30 cellular contexts compared by ENCODE assay signal in the genomic region with DNA sequence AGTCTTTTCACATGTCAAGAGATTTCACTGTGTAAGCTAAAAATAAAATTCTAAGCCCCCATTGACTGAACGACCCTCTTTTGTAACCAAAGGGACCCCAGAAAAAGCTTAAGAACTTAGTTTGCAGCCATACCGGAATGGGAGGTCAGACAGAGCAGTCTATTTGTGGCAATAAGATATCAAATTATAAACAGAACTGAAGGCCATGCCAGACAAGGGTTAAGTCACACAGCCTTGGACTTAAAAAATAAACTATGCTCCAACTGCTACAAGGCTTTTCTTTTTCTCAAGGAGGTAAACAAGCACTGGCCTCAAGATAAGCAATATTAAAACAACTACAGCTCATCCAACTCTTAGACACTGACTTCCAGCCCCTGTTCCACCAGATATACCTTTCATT.
"Had no signal": no experiment of that assay in that cellular context is flagged by ENCODE, and none has a peak within 500 bp of the region (broad histone marks: within the 10 kb centered on the region; RNA-seq: fewer than 3 reads in every experiment).

No MANE protein-coding gene starts in this region.

- FAIRE-seq: small intestine, urothelium cell line had no signal

- H3K27me3 ChIP-seq: neutrophil, right lobe of liver, sigmoid colon, stomach, thyroid gland, tibial nerve, upper lobe of left lung, vagina had no signal

- ATAC-seq: naive thymus-derived CD8-positive, alpha-beta T cell; natural killer cell treated with Interleukin-12 subunit alpha and Interleukin-12 subunit beta and Interleukin-15 and Interleukin-18, amount 100 ng/mL, for 72 hours; psoas muscle; right cardiac atrium; right lobe of liver; stimulated activated effector memory CD8-positive, alpha-beta T cell treated with anti-CD3 and anti-CD28 coated beads, Interleukin-12 subunit alpha, Interleukin-12 subunit beta, amount 100 ng/mL, for 72 hours; stimulated activated naive B cell treated with anti-CD40 and anti-IgM and Interleukin-4, amounts not matched to agents 10 μg/mL and 1 μg/mL and 100 μg/mL, for 72 hours had no signal

- H3K9me3 ChIP-seq: neutrophil, psoas muscle, right lobe of liver, sigmoid colon, stomach, thoracic aorta, thyroid gland, tibial nerve, upper lobe of left lung, vagina had no signal

- H3K79me2 ChIP-seq: parathyroid adenoma had no signal

- H3K4me3 ChIP-seq: psoas muscle, right lobe of liver, sigmoid colon, stomach, thoracic aorta, thyroid gland, tibial nerve, upper lobe of left lung, vagina had no signal

- H3K36me3 Mint-ChIP-seq: natural killer cell treated with Interleukin-12 subunit alpha and Interleukin-12 subunit beta and Interleukin-15 and Interleukin-18, amount 100 ng/mL, for 72 hours; stimulated activated effector memory CD8-positive, alpha-beta T cell treated with anti-CD3 and anti-CD28 coated beads, Interleukin-12 subunit alpha, Interleukin-12 subunit beta, amount 100 ng/mL, for 72 hours had no signal

- H3K4me1 ChIP-seq: parathyroid adenoma, psoas muscle, right lobe of liver, sigmoid colon, stomach, thyroid gland, tibial nerve, upper lobe of left lung, vagina had no signal

- H3K9ac ChIP-seq: parathyroid adenoma had no signal

- DNase-seq: naive thymus-derived CD8-positive, alpha-beta T cell; nephron progenitor cell; nucleus accumbens; posterior cingulate gyrus; psoas muscle; right cardiac atrium; right lobe of liver; sigmoid colon; small intestine; stimulated activated CD4-positive, alpha-beta T cell treated with anti-CD3 and anti-CD28 coated beads, Interleukin-15, amount 100 ng/mL, for 24 hours; stimulated activated CD4-positive, alpha-beta T cell treated with anti-CD3 and anti-CD28 coated beads, Interleukin-2, amount 100 ng/mL, for 24 hours; stimulated activated CD4-positive, alpha-beta T cell treated with anti-CD3 and anti-CD28 coated beads, Interleukin-2, amount 100 ng/mL, for 48 hours; stimulated activated CD4-positive, alpha-beta T cell treated with anti-CD3 and anti-CD28 coated beads, Interleukin-4, amount 100 ng/mL, for 24 hours; stimulated activated naive B cell treated with anti-CD40 and anti-IgM and Interleukin-4, amounts not matched to agents 10 μg/mL and 1 μg/mL and 100 μg/mL, for 72 hours; stimulated activated naive CD4-positive, alpha-beta T cell treated with Interleukin-2 at 50 U/mL for 16 hours; stomach; thyroid gland; trophoblast cell; upper lobe of left lung had no signal

- H3K4me1 Mint-ChIP-seq: nephron progenitor cell; stimulated activated effector memory CD8-positive, alpha-beta T cell treated with anti-CD3 and anti-CD28 coated beads, Interleukin-12 subunit alpha, Interleukin-12 subunit beta, amount 100 ng/mL, for 72 hours had no signal

- H3K27ac Mint-ChIP-seq: naive thymus-derived CD8-positive, alpha-beta T cell; natural killer cell treated with Interleukin-12 subunit alpha and Interleukin-12 subunit beta and Interleukin-15 and Interleukin-18, amount 100 ng/mL, for 72 hours; nephron progenitor cell; progenitor cell of endocrine pancreas; stimulated activated effector memory CD8-positive, alpha-beta T cell treated with anti-CD3 and anti-CD28 coated beads, Interleukin-12 subunit alpha, Interleukin-12 subunit beta, amount 100 ng/mL, for 72 hours; stimulated activated naive B cell treated with anti-CD40 and anti-IgM and Interleukin-4, amounts not matched to agents 10 μg/mL and 1 μg/mL and 100 μg/mL, for 72 hours; stimulated activated naive CD8-positive, alpha-beta T cell treated with anti-CD3 and anti-CD28 coated beads, Interleukin-15, Interleukin-2, amounts not matched to agents 100 ng/mL and 50 ng/mL, for 24 hours had no signal

- H3K27ac ChIP-seq: neutrophil, parathyroid adenoma, psoas muscle, right lobe of liver, sigmoid colon, stomach, thoracic aorta, thyroid gland, tibial nerve, upper lobe of left lung, vagina had no signal

- H3K27me3 Mint-ChIP-seq: naive thymus-derived CD8-positive, alpha-beta T cell; natural killer cell treated with Interleukin-12 subunit alpha and Interleukin-12 subunit beta and Interleukin-15 and Interleukin-18, amount 100 ng/mL, for 72 hours; progenitor cell of endocrine pancreas; stimulated activated naive B cell treated with anti-CD40 and anti-IgM and Interleukin-4, amounts not matched to agents 10 μg/mL and 1 μg/mL and 100 μg/mL, for 72 hours; stimulated activated naive CD8-positive, alpha-beta T cell treated with anti-CD3 and anti-CD28 coated beads, Interleukin-15, Interleukin-2, amounts not matched to agents 100 ng/mL and 50 ng/mL, for 24 hours had no signal

- H3K4me3 Mint-ChIP-seq: naive thymus-derived CD8-positive, alpha-beta T cell; natural killer cell treated with Interleukin-12 subunit alpha and Interleukin-12 subunit beta and Interleukin-15 and Interleukin-18, amount 100 ng/mL, for 72 hours; nephron progenitor cell; stimulated activated effector memory CD8-positive, alpha-beta T cell treated with anti-CD3 and anti-CD28 coated beads, Interleukin-12 subunit alpha, Interleukin-12 subunit beta, amount 100 ng/mL, for 72 hours; stimulated activated naive B cell treated with anti-CD40 and anti-IgM and Interleukin-4, amounts not matched to agents 10 μg/mL and 1 μg/mL and 100 μg/mL, for 72 hours; stimulated activated naive CD8-positive, alpha-beta T cell treated with anti-CD3 and anti-CD28 coated beads, Interleukin-15, Interleukin-2, amounts not matched to agents 100 ng/mL and 50 ng/mL, for 24 hours had no signal

- H3K36me3 ChIP-seq: neutrophil, right lobe of liver, sigmoid colon, stomach, thoracic aorta, thyroid gland, tibial nerve, upper lobe of left lung, vagina had no signal

- H2AFZ ChIP-seq: parathyroid adenoma had no signal

- H3K9me3 Mint-ChIP-seq: naive thymus-derived CD8-positive, alpha-beta T cell; natural killer cell treated with Interleukin-12 subunit alpha and Interleukin-12 subunit beta and Interleukin-15 and Interleukin-18, amount 100 ng/mL, for 72 hours; nephron progenitor cell; neural crest cell; stimulated activated effector memory CD8-positive, alpha-beta T cell treated with anti-CD3 and anti-CD28 coated beads, Interleukin-12 subunit alpha, Interleukin-12 subunit beta, amount 100 ng/mL, for 72 hours; stimulated activated naive B cell treated with anti-CD40 and anti-IgM and Interleukin-4, amounts not matched to agents 10 μg/mL and 1 μg/mL and 100 μg/mL, for 72 hours; stimulated activated naive CD8-positive, alpha-beta T cell treated with anti-CD3 and anti-CD28 coated beads, Interleukin-15, Interleukin-2, amounts not matched to agents 100 ng/mL and 50 ng/mL, for 24 hours had no signal
